Comparison of ENCODE assay signal across 15 cellular contexts in genomic region chr6:38432479-38432878, GRCh38.
DNase-seq lines count a peak whose midpoint lies in the region; ATAC-seq, FAIRE-seq and TF ChIP-seq lines count a peak whose summit lies in the region.
"Had no signal": no experiment of that assay in that cellular context is flagged by ENCODE, and none has a peak within 500 bp of the region (broad histone marks: within the 10 kb centered on the region; RNA-seq: fewer than 3 reads in every experiment).

No MANE protein-coding gene starts in this region.

- H4K20me1 ChIP-seq in endothelial cell of umbilical vein (replicated peaks; ENCODE audit: control insufficient read depth, extremely low read depth, insufficient read depth, low read length): no peaks in the 10 kb centered on the region
- peaks cover 5% of the 10 kb centered on the region for H4K20me1 ChIP-seq in osteoblast (ENCODE audit: insufficient read depth, low read length)

- H3K9ac ChIP-seq in endothelial cell of umbilical vein (replicated peaks; ENCODE audit: extremely low read depth, insufficient read depth, low read length): no peak overlapping the region

- H3K27ac ChIP-seq in endothelial cell of umbilical vein (ENCODE audit: insufficient read depth, low read depth, low read length) (no peak overlapping the region), osteoblast (ENCODE audit: low read depth, low read length) (no peak overlapping the region)
- no peak overlapping the region for H3K27ac ChIP-seq in CD8-positive, alpha-beta memory T cell (ENCODE audit: low read depth, low read length)
- H3K27ac ChIP-seq: right atrium auricular region, thyroid gland had no signal

- CTCF ChIA-PET in endothelial cell of umbilical vein (lab: Charles Lee): no interaction called here
- CTCF ChIA-PET in CD8-positive, alpha-beta memory T cell (lab: Charles Lee): no interaction called here

- H2AFZ ChIP-seq in endothelial cell of umbilical vein (ENCODE audit: low read depth, low read length) (no peak overlapping the region), osteoblast (ENCODE audit: low read length) (no peak overlapping the region)

- POLR2A ChIA-PET in endothelial cell of umbilical vein (lab: Charles Lee): no interaction called here
- POLR2A ChIA-PET in CD8-positive, alpha-beta memory T cell (lab: Charles Lee): no interaction called here

- no peaks in the 10 kb centered on the region for H3K9me1 ChIP-seq in endothelial cell of umbilical vein (replicated peaks; ENCODE audit: control insufficient read depth, extremely low read depth, insufficient read depth, low read length)

- dilution Hi-C loops in endothelial cell of umbilical vein (cut with MboI; ENCODE audit: extremely low pct_ligation_motif_present, low sequenced_read_pairs): no loop called here

- peaks cover 4 to 13% of the 10 kb centered on the region in 2 donors for H3K9me3 Mint-ChIP-seq in activated naive CD4-positive, alpha-beta T cell treated with anti-CD3 and anti-CD28 coated beads, Interleukin-2, amount 50 U/mL, for 72 hours
- peaks cover 21% of the 10 kb centered on the region for H3K9me3 Mint-ChIP-seq in stimulated activated memory B cell treated with anti-CD40 and anti-IgM and Interleukin-4, amounts not matched to agents 10 μg/mL and 1 μg/mL and 100 μg/mL, for 72 hours
- peaks cover 6% of the 10 kb centered on the region for H3K9me3 Mint-ChIP-seq in glutamatergic neuron (ENCODE audit: unreplicated experiment)
- H3K9me3 Mint-ChIP-seq in CD8-positive, alpha-beta memory T cell: peaks cover 0 to 2% (median 0%) of the 10 kb centered on the region in 5 donors
- H3K9me3 Mint-ChIP-seq: activated CD4-positive, alpha-beta T cell treated with anti-CD3 and anti-CD28 coated beads, Interleukin-2, amount 10 ng/mL, durations not matched to agents 7 days and 5 days; T-helper 2 cell treated with Interferon-gamma antibody and Interleukin-4, amounts not matched to agents 5 μg/mL and 100 μg/mL, for 36 hours had no signal

- no peaks in the 10 kb centered on the region for H3K36me3 ChIP-seq in endothelial cell of umbilical vein (ENCODE audit: control insufficient read depth in 2 of 2, extremely low read depth in 1 of 2, insufficient read depth in 2 of 2, low read length in 2 of 2)
- H3K36me3 ChIP-seq in osteoblast (ENCODE audit: insufficient read depth, low read length): no peaks in the 10 kb centered on the region
- H3K36me3 ChIP-seq in CD8-positive, alpha-beta memory T cell (ENCODE audit: insufficient read depth, low read length): no peaks in the 10 kb centered on the region
- H3K36me3 ChIP-seq: right atrium auricular region, thyroid gland had no signal

- no peak for TF ChIP-seq POLR2A in endothelial cell of umbilical vein (IDR thresholded peaks at IDR 0.05; ENCODE audit: low read depth, low read length)

- intact Hi-C loops in endothelial cell of umbilical vein (cut with micrococcal nuclease): no loop called here

- no peak overlapping the region for H3K27ac Mint-ChIP-seq in activated naive CD4-positive, alpha-beta T cell treated with anti-CD3 and anti-CD28 coated beads, Interleukin-2, amount 50 U/mL, for 72 hours
- H3K27ac Mint-ChIP-seq in stimulated activated memory B cell treated with anti-CD40 and anti-IgM and Interleukin-4, amounts not matched to agents 10 μg/mL and 1 μg/mL and 100 μg/mL, for 72 hours: peak overlapping the region; percentile 58
- H3K27ac Mint-ChIP-seq in glutamatergic neuron (ENCODE audit: unreplicated experiment): no peak overlapping the region
- no peak overlapping the region for H3K27ac Mint-ChIP-seq in CD8-positive, alpha-beta memory T cell
- H3K27ac Mint-ChIP-seq: activated CD4-positive, alpha-beta T cell treated with anti-CD3 and anti-CD28 coated beads, Interleukin-2, amount 10 ng/mL, durations not matched to agents 7 days and 5 days; T-helper 2 cell treated with Interferon-gamma antibody and Interleukin-4, amounts not matched to agents 5 μg/mL and 100 μg/mL, for 36 hours had no signal

- H3K4me1 ChIP-seq in endothelial cell of umbilical vein (ENCODE audit: control insufficient read depth, extremely low read depth, insufficient read depth, low read length) (peaks cover 9% of the 10 kb centered on the region), osteoblast (ENCODE audit: insufficient read depth, low read length) (peaks cover 3% of the 10 kb centered on the region)
- H3K4me1 ChIP-seq in CD8-positive, alpha-beta memory T cell (ENCODE audit: insufficient read depth, low read length): no peaks in the 10 kb centered on the region
- H3K4me1 ChIP-seq: right atrium auricular region had no signal

- H3K9me3 ChIP-seq in endothelial cell of umbilical vein (replicated peaks; ENCODE audit: control insufficient read depth, insufficient read depth, low read length) (no peaks in the 10 kb centered on the region), osteoblast (ENCODE audit: low read depth, low read length) (no peaks in the 10 kb centered on the region)
- H3K9me3 ChIP-seq in CD8-positive, alpha-beta memory T cell (ENCODE audit: low read length): no peaks in the 10 kb centered on the region
- H3K9me3 ChIP-seq: right atrium auricular region, thyroid gland had no signal

- TF ChIP-seq CTCF in endothelial cell of umbilical vein (IDR thresholded peaks at IDR 0.05; ENCODE audit: extremely low read depth in 1 of 2, insufficient read depth in 1 of 2, low read depth in 1 of 2, low read length in 2 of 2) (no peak), osteoblast (IDR thresholded peaks at IDR 0.05; ENCODE audit: extremely low read depth, low read depth, low read length) (no peak), glutamatergic neuron (IDR thresholded peaks at IDR 0.05; ENCODE audit: partially characterized antibody, unreplicated experiment) (no peak)

- ATAC-seq in activated naive CD4-positive, alpha-beta T cell treated with anti-CD3 and anti-CD28 coated beads, Interleukin-2, amount 50 U/mL, for 72 hours: peak; percentile 67 to 81
- ATAC-seq in stimulated activated memory B cell treated with anti-CD40 and anti-IgM and Interleukin-4, amounts not matched to agents 10 μg/mL and 1 μg/mL and 100 μg/mL, for 72 hours: no peak

- H3K36me3 Mint-ChIP-seq in activated naive CD4-positive, alpha-beta T cell treated with anti-CD3 and anti-CD28 coated beads, Interleukin-2, amount 50 U/mL, for 72 hours: peaks cover 6 to 14% of the 10 kb centered on the region in 2 donors
- peaks cover 40% of the 10 kb centered on the region for H3K36me3 Mint-ChIP-seq in stimulated activated memory B cell treated with anti-CD40 and anti-IgM and Interleukin-4, amounts not matched to agents 10 μg/mL and 1 μg/mL and 100 μg/mL, for 72 hours
- no peaks in the 10 kb centered on the region for H3K36me3 Mint-ChIP-seq in glutamatergic neuron (ENCODE audit: unreplicated experiment)
- H3K36me3 Mint-ChIP-seq in CD8-positive, alpha-beta memory T cell: peaks cover 8 to 27% (median 9%) of the 10 kb centered on the region in 3 donors

- no peaks in the 10 kb centered on the region for H3K27me3 Mint-ChIP-seq in stimulated activated memory B cell treated with anti-CD40 and anti-IgM and Interleukin-4, amounts not matched to agents 10 μg/mL and 1 μg/mL and 100 μg/mL, for 72 hours
- H3K27me3 Mint-ChIP-seq in glutamatergic neuron (ENCODE audit: unreplicated experiment): no peaks in the 10 kb centered on the region
- H3K27me3 Mint-ChIP-seq in CD8-positive, alpha-beta memory T cell: no peaks in the 10 kb centered on the region
- H3K27me3 Mint-ChIP-seq: activated CD4-positive, alpha-beta T cell treated with anti-CD3 and anti-CD28 coated beads, Interleukin-2, amount 10 ng/mL, durations not matched to agents 7 days and 5 days had no signal

- no peak overlapping the region for H3K4me3 Mint-ChIP-seq in stimulated activated memory B cell treated with anti-CD40 and anti-IgM and Interleukin-4, amounts not matched to agents 10 μg/mL and 1 μg/mL and 100 μg/mL, for 72 hours
- no peak overlapping the region for H3K4me3 Mint-ChIP-seq in glutamatergic neuron (ENCODE audit: unreplicated experiment)
- no peak overlapping the region for H3K4me3 Mint-ChIP-seq in CD8-positive, alpha-beta memory T cell
- H3K4me3 Mint-ChIP-seq: activated CD4-positive, alpha-beta T cell treated with anti-CD3 and anti-CD28 coated beads, Interleukin-2, amount 10 ng/mL, durations not matched to agents 7 days and 5 days; T-helper 2 cell treated with Interferon-gamma antibody and Interleukin-4, amounts not matched to agents 5 μg/mL and 100 μg/mL, for 36 hours had no signal

- no TSS peak for BruUV-seq in endothelial cell of umbilical vein (replicated peaks; lab: Mats Ljungman, UMichigan)

- H3K4me2 ChIP-seq in endothelial cell of umbilical vein (ENCODE audit: insufficient read depth, low read length) (no peak overlapping the region), osteoblast (ENCODE audit: insufficient read depth, low read length) (no peak overlapping the region)

- DNase-seq in activated naive CD4-positive, alpha-beta T cell treated with anti-CD3 and anti-CD28 coated beads, Interleukin-2, amount 50 U/mL, for 72 hours (ENCODE audit: low spot score in 2 of 2): no peak
- DNase-seq in activated naive CD4-positive, alpha-beta T cell treated with anti-CD3 and anti-CD28 coated beads, Interleukin-2, amount 50 U/mL, for 16 hours: no peak
- peak; percentile 22 for DNase-seq in NCI-H226
- DNase-seq in endothelial cell of umbilical vein (ENCODE audit: low read depth, low spot score): peak; percentile 17
- DNase-seq in osteoblast (ENCODE audit: insufficient read length, low spot score, missing footprints): no peak
- DNase-seq in glutamatergic neuron: no peak
- no peak for DNase-seq in CD8-positive, alpha-beta memory T cell
- DNase-seq: activated CD4-positive, alpha-beta T cell treated with anti-CD3 and anti-CD28 coated beads, Interleukin-2, amount 10 ng/mL, durations not matched to agents 7 days and 5 days; KG1; NCI-H1417 treated with DMSO at 0.1 percent for 48 hours; thyroid gland had no signal

- peaks cover 56% of the 10 kb centered on the region for H3K4me1 Mint-ChIP-seq in stimulated activated memory B cell treated with anti-CD40 and anti-IgM and Interleukin-4, amounts not matched to agents 10 μg/mL and 1 μg/mL and 100 μg/mL, for 72 hours
- peaks cover 3% of the 10 kb centered on the region for H3K4me1 Mint-ChIP-seq in glutamatergic neuron (ENCODE audit: low read depth, unreplicated experiment)
- peaks cover 9 to 19% (median 10%) of the 10 kb centered on the region in 3 donors for H3K4me1 Mint-ChIP-seq in CD8-positive, alpha-beta memory T cell

- H3K27me3 ChIP-seq in endothelial cell of umbilical vein (ENCODE audit: control insufficient read depth in 2 of 2, insufficient read depth in 2 of 2, low read length in 2 of 2) (no peaks in the 10 kb centered on the region), osteoblast (ENCODE audit: insufficient read depth, low read length) (no peaks in the 10 kb centered on the region)
- no peaks in the 10 kb centered on the region for H3K27me3 ChIP-seq in CD8-positive, alpha-beta memory T cell (ENCODE audit: insufficient read depth, low read length, poor library complexity, severe bottlenecking)
- H3K27me3 ChIP-seq: right atrium auricular region, thyroid gland had no signal

- FAIRE-seq in endothelial cell of umbilical vein (lab: Jason Lieb, UNC): no peak
- FAIRE-seq: frontal cortex had no signal

- H3K4me3 ChIP-seq in endothelial cell of umbilical vein (replicated peaks in 1 of 3; ENCODE audit: insufficient read depth in 1 of 3, low read depth in 1 of 3, low read length in 3 of 3) (no peak overlapping the region), osteoblast (ENCODE audit: insufficient read depth, low read length) (no peak overlapping the region)
- no peak overlapping the region for H3K4me3 ChIP-seq in CD8-positive, alpha-beta memory T cell (ENCODE audit: low read length)
- H3K4me3 ChIP-seq: right atrium auricular region, thyroid gland had no signal

- H3K79me2 ChIP-seq in endothelial cell of umbilical vein (ENCODE audit: control insufficient read depth, insufficient read depth, low read length) (no peaks in the 10 kb centered on the region), osteoblast (ENCODE audit: insufficient read depth, low read length) (no peaks in the 10 kb centered on the region)

Comparison
In these comparisons a context has a peak if more than half of its experiments do, and no peak if none do; other contexts are left out.
1. DNase-seq: peak in NCI-H226 (single experiment) and endothelial cell of umbilical vein (single experiment); none in activated naive CD4-positive, alpha-beta T cell treated with anti-CD3 and anti-CD28 coated beads, Interleukin-2, amount 50 U/mL, for 72 hours (0 of 2), activated naive CD4-positive, alpha-beta T cell treated with anti-CD3 and anti-CD28 coated beads, Interleukin-2, amount 50 U/mL, for 16 hours (single experiment), osteoblast (single experiment), glutamatergic neuron (single experiment) and CD8-positive, alpha-beta memory T cell (0 of 5).